In genomic region chr9:75391497-75391896, GRCh38 we compare ENCODE assay signal across 25 cellular contexts.
"Had no signal": no experiment of that assay in that cellular context is flagged by ENCODE, and none has a peak within 500 bp of the region (broad histone marks: within the 10 kb centered on the region; RNA-seq: fewer than 3 reads in every experiment).

No MANE protein-coding gene starts in this region.

- H3K27me3 ChIP-seq: stomach, suprapubic skin, testis, thyroid gland, tibial artery, tibial nerve, transverse colon, upper lobe of left lung, upper lobe of right lung, uterus, vagina had no signal

- H3K27ac ChIP-seq: stomach, suprapubic skin, testis, thoracic aorta, thyroid gland, tibial artery, tibial nerve, transverse colon, upper lobe of left lung, upper lobe of right lung, uterus, vagina had no signal

- DNase-seq: stimulated activated CD4-positive, alpha-beta T cell treated with anti-CD3 and anti-CD28 coated beads, Interleukin-2, amount 100 ng/mL, for 48 hours; stimulated activated CD4-positive, alpha-beta T cell treated with anti-CD3 and anti-CD28 coated beads, Interleukin-4, amount 100 ng/mL, for 1 hour; stimulated activated CD4-positive, alpha-beta T cell treated with anti-CD3 and anti-CD28 coated beads, Interleukin-4, amount 100 ng/mL, for 24 hours; stimulated activated CD4-positive, alpha-beta T cell treated with anti-CD3 and anti-CD28 coated beads, Interleukin-4, amount 100 ng/mL, for 4 hours; stimulated activated CD8-positive, alpha-beta memory T cell treated with anti-CD3 and anti-CD28 coated beads, Interleukin-4, amount 100 ng/mL, for 48 hours; stimulated activated naive B cell treated with anti-CD40 and anti-IgM and Interleukin-4, amounts not matched to agents 10 μg/mL and 1 μg/mL and 100 μg/mL, for 72 hours; stimulated activated naive CD4-positive, alpha-beta T cell treated with Interleukin-2 at 50 U/mL for 16 hours; stimulated activated naive CD8-positive, alpha-beta T cell treated with anti-CD3 and anti-CD28 coated beads, Interleukin-15, amount 100 ng/mL, for 72 hours; stimulated activated naive CD8-positive, alpha-beta T cell treated with anti-CD3 and anti-CD28 coated beads, Interleukin-15, Interleukin-2, amounts not matched to agents 100 U/mL and 50 U/mL, for 24 hours; stomach; substantia nigra; testis; thyroid gland; tibial artery; transverse colon; trophoblast cell; upper lobe of left lung; upper lobe of right lung; uterus had no signal

- H3K9me3 ChIP-seq: suprapubic skin, testis, thoracic aorta, thyroid gland, tibial artery, tibial nerve, transverse colon, upper lobe of left lung, upper lobe of right lung, uterus, vagina had no signal

- H3K36me3 ChIP-seq: stomach, suprapubic skin, thoracic aorta, thyroid gland, tibial artery, tibial nerve, transverse colon, upper lobe of left lung, upper lobe of right lung, uterus, vagina had no signal

- ATAC-seq: stimulated activated effector memory CD8-positive, alpha-beta T cell treated with anti-CD3 and anti-CD28 coated beads, Interleukin-12 subunit alpha, Interleukin-12 subunit beta, amount 100 ng/mL, for 72 hours; stimulated activated memory B cell treated with anti-CD40 and anti-IgM and Interleukin-4, amounts not matched to agents 10 μg/mL and 1 μg/mL and 100 μg/mL, for 72 hours; stimulated activated naive B cell treated with anti-CD40 and anti-IgM and Interleukin-4, amounts not matched to agents 10 μg/mL and 1 μg/mL and 100 μg/mL, for 72 hours; stimulated activated naive CD8-positive, alpha-beta T cell treated with anti-CD3 and anti-CD28 coated beads, Interleukin-15, amount 100 ng/mL, for 72 hours; stimulated activated naive CD8-positive, alpha-beta T cell treated with anti-CD3 and anti-CD28 coated beads, Interleukin-15, Interleukin-2, amounts not matched to agents 100 U/mL and 50 U/mL, for 24 hours; upper lobe of right lung had no signal

- H3K4me1 ChIP-seq: stomach, suprapubic skin, testis, thyroid gland, transverse colon, upper lobe of left lung, upper lobe of right lung, uterus had no signal

- H3K4me3 ChIP-seq: stomach, suprapubic skin, testis, thoracic aorta, thyroid gland, tibial artery, tibial nerve, transverse colon, upper lobe of left lung, upper lobe of right lung, uterus, vagina had no signal
